In the genomic region with DNA sequence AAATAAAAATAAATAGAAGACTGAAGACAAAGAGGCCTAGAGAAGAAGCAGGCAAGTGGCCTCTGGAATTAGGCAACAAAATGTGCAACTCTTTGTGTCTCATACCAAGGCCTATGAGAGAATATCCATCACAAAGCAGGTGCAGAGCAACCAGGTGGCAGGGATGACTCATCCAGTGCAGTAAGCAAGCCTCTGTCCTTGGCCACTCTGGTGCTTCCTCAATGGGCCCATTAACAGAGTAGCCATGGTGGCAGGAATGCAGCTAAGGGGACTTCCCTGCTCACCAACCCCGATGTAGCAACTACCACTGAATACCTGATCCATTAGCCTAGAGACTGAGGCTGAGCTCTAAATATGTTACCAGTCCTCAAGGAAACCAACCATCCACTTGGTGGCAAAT, we compare ENCODE assay signal across 14 cellular contexts. TPM values are rescaled to one million over a fixed set of nuclear protein-coding genes. Genes with fewer than 3 reads are reported as not detected.
DNase-seq lines count a peak whose midpoint lies in the region; ATAC-seq, FAIRE-seq and TF ChIP-seq lines count a peak whose summit lies in the region.
"Had no signal": no experiment of that assay in that cellular context is flagged by ENCODE, and none has a peak within 500 bp of the region (broad histone marks: within the 10 kb centered on the region; RNA-seq: fewer than 3 reads in every experiment).

No MANE protein-coding gene starts in this region.

- H3K4me2 ChIP-seq in hepatocyte: no peak overlapping the region

- H3K36me3 ChIP-seq in hepatocyte (replicated peaks; ENCODE audit: insufficient read depth, low read depth): no peaks in the 10 kb centered on the region
- no peaks in the 10 kb centered on the region for H3K36me3 ChIP-seq in small intestine (ENCODE audit: control insufficient read depth in 2 of 2, insufficient read depth in 2 of 2, low read length in 2 of 2)
- H3K36me3 ChIP-seq in suprapubic skin: no peaks in the 10 kb centered on the region
- no peaks in the 10 kb centered on the region for H3K36me3 ChIP-seq in uterus
- H3K36me3 ChIP-seq: adrenal gland, gastroesophageal sphincter had no signal

- TF ChIP-seq POLR2A in suprapubic skin (IDR thresholded peaks at IDR 0.05): no peak
- TF ChIP-seq POLR2A in uterus (IDR thresholded peaks at IDR 0.05): no peak

- H3K4me1 ChIP-seq in hepatocyte (ENCODE audit: insufficient read depth) (peaks cover 4% of the 10 kb centered on the region), small intestine (ENCODE audit: control insufficient read depth in 2 of 2, insufficient read depth in 1 of 2, low read depth in 1 of 2, low read length in 1 of 2) (peaks cover 0 to 2% of the 10 kb centered on the region in 2 donors), suprapubic skin (no peaks in the 10 kb centered on the region), uterus (no peaks in the 10 kb centered on the region)

- no peak for TF ChIP-seq CTCF in HL-60 (IDR thresholded peaks at IDR 0.05; ENCODE audit: insufficient read depth, low read length)
- no peak for TF ChIP-seq CTCF in hepatocyte (IDR thresholded peaks at IDR 0.05; ENCODE audit: poor library complexity)
- TF ChIP-seq CTCF in suprapubic skin (IDR thresholded peaks at IDR 0.05): no peak
- TF ChIP-seq CTCF in uterus (IDR thresholded peaks at IDR 0.05): no peak

- H3K4me3 ChIP-seq in HL-60 (replicated peaks; ENCODE audit: insufficient read depth, low read length) (no peak overlapping the region), hepatocyte (no peak overlapping the region), small intestine (ENCODE audit: low read depth in 1 of 2, low read length in 2 of 2) (no peak overlapping the region), suprapubic skin (no peak overlapping the region), uterus (no peak overlapping the region)
- H3K4me3 ChIP-seq: adrenal gland, gastroesophageal sphincter had no signal

- intact Hi-C loops in uterus (cut with DNase I; ENCODE audit: low total_unique reads): no loop called here

- no peak for FAIRE-seq in small intestine (lab: Jason Lieb, UNC)
- FAIRE-seq: endothelial cell of umbilical vein, kidney had no signal

- no peaks in the 10 kb centered on the region for H3K9me2 ChIP-seq in hepatocyte (replicated peaks; ENCODE audit: insufficient read depth)

- WGBS in hepatocyte (ENCODE audit: low lambda C conversion rate, missing lambda C conversion rate): 69% methylated on average over 1 of the region's 1 CpG
- WGBS in small intestine, 3 donors: 14 to 60% (median 38%) methylated on average over 1 of the region's 1 CpG
- 92% methylated on average over 1 of the region's 1 CpG for WGBS in suprapubic skin

- H3K9me3 ChIP-seq in hepatocyte (ENCODE audit: low read depth) (no peaks in the 10 kb centered on the region), small intestine (ENCODE audit: control insufficient read depth, low read depth) (no peaks in the 10 kb centered on the region), suprapubic skin (no peaks in the 10 kb centered on the region), uterus (no peaks in the 10 kb centered on the region)
- H3K9me3 ChIP-seq: adrenal gland, gastroesophageal sphincter had no signal

- H3K27ac ChIP-seq in HL-60 (replicated peaks) (peak overlapping the region; percentile 84), hepatocyte (no peak overlapping the region), small intestine (ENCODE audit: low read depth in 1 of 2, low read length in 1 of 2) (no peak overlapping the region), suprapubic skin (no peak overlapping the region), uterus (no peak overlapping the region)
- H3K27ac ChIP-seq: adrenal gland, gastroesophageal sphincter had no signal

- ATAC-seq in HG02759 (IDR thresholded peaks at IDR 0.05; ENCODE audit: unreplicated experiment): no peak
- ATAC-seq: gastroesophageal sphincter had no signal

- H3K27me3 ChIP-seq in HL-60 (ENCODE audit: insufficient read depth, poor library complexity, severe bottlenecking) (no peaks in the 10 kb centered on the region), hepatocyte (no peaks in the 10 kb centered on the region), small intestine (ENCODE audit: control insufficient read depth in 2 of 2, insufficient read depth in 2 of 2, low read length in 2 of 2) (no peaks in the 10 kb centered on the region), suprapubic skin (no peaks in the 10 kb centered on the region), uterus (no peaks in the 10 kb centered on the region)
- H3K27me3 ChIP-seq: adrenal gland, gastroesophageal sphincter had no signal

- no peak overlapping the region for H2AFZ ChIP-seq in hepatocyte

- DNase-seq in HL-60 (ENCODE audit: low read depth in 1 of 2, low spot score in 1 of 2): peak; percentile 81 to 88
- DNase-seq in NCI-H69 (lab: John Stamatoyannopoulos, UW): peak; percentile 52
- DNase-seq in hepatocyte (ENCODE audit: low spot score): peak; percentile 40
- DNase-seq in small intestine: peak; percentile 24
- no peak for DNase-seq in suprapubic skin (ENCODE audit: low spot score in 2 of 2)
- DNase-seq in uterus: no peak
- DNase-seq: activated CD4-positive, alpha-beta memory T cell treated with anti-CD3 and anti-CD28 coated beads, Interleukin-2, amount 10 ng/mL, durations not matched to agents 7 days and 5 days; adrenal gland; CD4-positive, CD25-positive, alpha-beta regulatory T cell; kidney; NCI-H2227 treated with DMSO at 0.1 percent for 48 hours had no signal

- no peak for TF ChIP-seq EP300 in suprapubic skin (IDR thresholded peaks at IDR 0.05)

- no peaks in the 10 kb centered on the region for H3K79me2 ChIP-seq in hepatocyte

- no peaks in the 10 kb centered on the region for H4K20me1 ChIP-seq in hepatocyte (ENCODE audit: insufficient read depth, poor library complexity, severe bottlenecking)

RNA-seq across cellular contexts. Expression of a gene that starts 11.0 kb away (rescaled TPM):
- 31.1 and 32.1 TPM in 2 replicates for total RNA-seq in hepatocyte
- 4.6 and 5.7 TPM in 2 replicates for polyA plus RNA-seq in hepatocyte
- 1 to 10 TPM; 3.5 to 4.5 (median 4.0) TPM for polyA plus RNA-seq in small intestine
- 100 to 1,000 TPM in 1 of 4 donors, 10 to 100 TPM in 3; 31.5 to 107 (median 53.5) TPM for total RNA-seq in suprapubic skin
- 10 to 100 TPM; 13.6 to 43.4 (median 21.8) TPM for total RNA-seq in uterus

Comparison
In these comparisons a context has a peak if more than half of its experiments do, and no peak if none do; other contexts are left out.
1. DNase-seq: peak in HL-60 (2 of 2), NCI-H69 (single experiment), hepatocyte (single experiment) and small intestine (single experiment); none in suprapubic skin (0 of 2) and uterus (0 of 2).